12 cellular contexts compared by ENCODE assay signal in the genomic region with DNA sequence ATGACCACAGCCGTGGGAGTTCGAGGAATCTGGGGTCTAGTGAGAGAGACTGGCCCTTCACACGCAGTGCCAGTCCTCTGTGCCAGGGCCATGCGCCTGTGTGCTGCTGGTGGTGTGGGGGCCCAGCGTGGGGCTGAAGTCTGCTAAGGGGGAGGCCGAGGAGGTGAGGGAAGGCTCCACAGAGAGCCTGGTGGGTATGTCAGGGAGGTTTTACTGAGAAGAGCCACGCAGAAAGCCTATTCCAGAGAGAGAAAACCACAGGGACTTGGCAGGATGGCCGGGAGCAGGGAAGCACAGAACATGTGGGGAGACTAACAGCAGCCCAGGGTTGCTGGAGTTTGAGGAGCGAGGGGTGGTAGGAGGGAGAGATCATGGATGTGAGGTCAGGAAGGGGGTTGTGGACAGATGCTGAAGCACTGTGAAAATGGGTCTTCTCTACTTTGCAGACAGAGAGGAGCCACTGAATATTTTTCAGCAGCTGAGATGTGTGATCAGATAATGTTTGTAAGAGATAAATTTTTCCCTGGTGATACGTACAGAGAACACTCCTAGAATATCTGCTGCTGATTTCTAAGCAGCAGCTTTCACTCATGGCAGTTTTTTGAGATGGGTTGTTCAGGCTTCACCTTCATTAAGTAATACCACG. TPM values are rescaled to one million over a fixed set of nuclear protein-coding genes. Genes with fewer than 3 reads are reported as not detected.
DNase-seq lines count a peak whose midpoint lies in the region; ATAC-seq, FAIRE-seq and TF ChIP-seq lines count a peak whose summit lies in the region.
"Had no signal": no experiment of that assay in that cellular context is flagged by ENCODE, and none has a peak within 500 bp of the region (broad histone marks: within the 10 kb centered on the region; RNA-seq: fewer than 3 reads in every experiment).

No MANE protein-coding gene starts in this region.

- SMC1A ChIA-PET in GM12878 (lab: Charles Lee; ENCODE audit: uncharacterized antibody, unreplicated experiment) = interaction anchor here (0.6 to 17.1 kb wide), 23 partner anchors 9 to 147 kb away, joined by 3 to 707 read pairs (median 4); a partner anchor contains a TSS

- H4K20me1 ChIP-seq in GM23248 (ENCODE audit: insufficient read depth) = no peaks in the 10 kb centered on the region
- no peaks in the 10 kb centered on the region for H4K20me1 ChIP-seq in GM12878 (ENCODE audit: control insufficient read depth, insufficient read depth)

- H3K4me3 ChIP-seq in GM23248 = peak overlapping the region; percentile 4; the same call in 1 of the 2 replicates
- no peak overlapping the region for H3K4me3 ChIP-seq in GM12878
- peak overlapping the region in 1 of 2 donors; percentile 4 for H3K4me3 ChIP-seq in mucosa of rectum (ENCODE audit: low read length in 2 of 2)
- H3K4me3 ChIP-seq: testis had no signal

- peak; percentile 0 for ATAC-seq in GM12878
- ATAC-seq in GM19467 (IDR thresholded peaks at IDR 0.05; ENCODE audit: unreplicated experiment) = no peak

- H3K9ac ChIP-seq in GM23248 (peak overlapping the region; percentile 46), GM12878 (ENCODE audit: control insufficient read depth, insufficient read depth, low read length) (peak overlapping the region; percentile 84), mucosa of rectum (ENCODE audit: low read depth in 1 of 2, low read length in 2 of 2) (peak overlapping the region in 1 of 2 donors; percentile 27)

- POLR2A ChIA-PET in GM12878 (lab: Charles Lee) = interaction anchor here (1.2 to 8.4 kb wide), 11 partner anchors 10 to 109 kb away, joined by 3 to 165 read pairs (median 12); a partner anchor contains a TSS

- intact Hi-C loops in GM12878 (cut with micrococcal nuclease; ENCODE audit: unreplicated experiment) = loop anchor here (1.0 kb wide), 2 partner anchors 35 to 99 kb away; a partner anchor contains a TSS

- CTCF ChIA-PET in GM12878 (lab: Yijun Ruan, JAX) = interaction anchor here (1.1 to 8.5 kb wide), 12 partner anchors 9 to 100 kb away, joined by 3 to 83 read pairs (median 8); no protein-coding TSS in a partner anchor

- DNase-seq in AG20443 (ENCODE audit: low spot score) (peak; percentile 76), GM23248 (peak; percentile 68), GM12878 (ENCODE audit: low read depth, low spot score) (no peak), NCI-H2196 (lab: John Stamatoyannopoulos, UW; ENCODE audit: unreplicated experiment) (no peak), NCI-H2029 (lab: John Stamatoyannopoulos, UW) (no peak), HT-29 (ENCODE audit: low spot score) (no peak)
- DNase-seq: COR-L47, NCI-H774, testis had no signal

- H3K4me1 ChIP-seq in GM23248 (ENCODE audit: insufficient read depth) = peaks cover 13% of the 10 kb centered on the region
- peaks cover 85% of the 10 kb centered on the region for H3K4me1 ChIP-seq in GM12878 (ENCODE audit: control insufficient read depth, insufficient read depth, low read length)
- peaks cover 21 to 43% of the 10 kb centered on the region in 2 donors for H3K4me1 ChIP-seq in mucosa of rectum (ENCODE audit: control insufficient read depth in 2 of 2, insufficient read depth in 2 of 2, low read length in 2 of 2)

- 13 to 14% methylated on average over 11 of the region's 11 CpGs for WGBS in GM23248 (ENCODE audit: low coverage in 1 of 2, low lambda C conversion rate in 2 of 2, missing lambda C conversion rate in 2 of 2), 2 experiments
- 26% methylated on average over 11 of the region's 11 CpGs for WGBS in GM12878 (ENCODE audit: insufficient coverage, insufficient replicate concordance, low lambda C conversion rate, missing lambda C conversion rate)

- no peak for TF ChIP-seq RAD21 in GM12878 (IDR thresholded peaks at IDR 0.05; ENCODE audit: insufficient read depth, low read depth, low read length)

- H3K4me2 ChIP-seq in GM23248 (ENCODE audit: unreplicated experiment) = peak overlapping the region; percentile 68
- peak overlapping the region; percentile 80 for H3K4me2 ChIP-seq in GM12878 (ENCODE audit: control insufficient read depth, insufficient read depth)

- H3K9me3 ChIP-seq in GM23248 (ENCODE audit: low read depth) (no peaks in the 10 kb centered on the region), GM12878 (replicated peaks; ENCODE audit: control insufficient read depth, insufficient read depth, low read length) (no peaks in the 10 kb centered on the region), mucosa of rectum (ENCODE audit: control insufficient read depth in 2 of 2, low read length in 2 of 2) (no peaks in the 10 kb centered on the region)
- H3K9me3 ChIP-seq: testis had no signal

- peaks cover 5% of the 10 kb centered on the region; the same call in 1 of the 2 replicates for H3F3A ChIP-seq in GM23248 (ENCODE audit: insufficient read depth)

- TF ChIP-seq POLR2A in GM12878 (IDR thresholded peaks at IDR 0.05; ENCODE audit: low read depth, low read length) = no peak

- H3K36me3 ChIP-seq in GM23248 (ENCODE audit: low read depth) = no peaks in the 10 kb centered on the region
- peaks cover 21 to 22% of the 10 kb centered on the region in 2 experiments for H3K36me3 ChIP-seq in GM12878 (ENCODE audit: control insufficient read depth in 2 of 2, insufficient read depth in 2 of 2, low read length in 1 of 2)
- peaks cover 0 to 8% of the 10 kb centered on the region in 2 donors for H3K36me3 ChIP-seq in mucosa of rectum (ENCODE audit: control insufficient read depth in 2 of 2, insufficient read depth in 2 of 2, low read length in 2 of 2)

- in situ Hi-C loops in GM23248 (cut with MboI) = no loop called here
- in situ Hi-C loops in GM12878 (cut with MboI) = no loop called here

- H3K27ac ChIP-seq in GM23248 = peak overlapping the region; percentile 47
- H3K27ac ChIP-seq in GM12878 (ENCODE audit: control insufficient read depth, insufficient read depth) = peak overlapping the region; percentile 97
- H3K27ac ChIP-seq in mucosa of rectum (ENCODE audit: low read depth in 2 of 2, low read length in 2 of 2) = peak overlapping the region; percentile 18 to 40
- H3K27ac ChIP-seq: brain microvascular endothelial cell, testis had no signal

- no peak for TF ChIP-seq CTCF in GM12878 (IDR thresholded peaks at IDR 0.05 in 2 of 3, conservative IDR thresholded peaks at IDR 0.05 in 1 of 3; ENCODE audit: control insufficient read depth in 2 of 3, extremely low read depth in 1 of 3, insufficient read depth in 1 of 3, low read depth in 3 of 3, low read length in 3 of 3)

- H3K9me2 ChIP-seq in GM23248 (ENCODE audit: insufficient read depth) = no peaks in the 10 kb centered on the region

- H3K27me3 ChIP-seq in GM23248 (replicated peaks; ENCODE audit: insufficient read depth) (no peaks in the 10 kb centered on the region), GM12878 (replicated peaks in 1 of 2; ENCODE audit: control insufficient read depth in 2 of 2, insufficient read depth in 2 of 2, low read length in 1 of 2) (no peaks in the 10 kb centered on the region), mucosa of rectum (ENCODE audit: control insufficient read depth in 2 of 2, insufficient read depth in 2 of 2, low read length in 2 of 2) (peaks cover 0 to 3% of the 10 kb centered on the region in 2 donors)
- H3K27me3 ChIP-seq: brain microvascular endothelial cell, testis had no signal

- no peak for TF ChIP-seq EP300 in GM12878 (IDR thresholded peaks at IDR 0.05; ENCODE audit: borderline replicate concordance in 1 of 2, control insufficient read depth in 1 of 2, low read depth in 2 of 2, low read length in 2 of 2)

- RAD21 ChIA-PET in GM12878 (lab: Charles Lee; ENCODE audit: unreplicated experiment) = interaction anchor here (0.7 to 8.2 kb wide), 23 partner anchors 9 to 198 kb away, joined by 3 to 170 read pairs (median 8); a partner anchor contains a TSS

- H3K79me2 ChIP-seq in GM23248 (ENCODE audit: insufficient read depth) (no peaks in the 10 kb centered on the region), GM12878 (ENCODE audit: control insufficient read depth, insufficient read depth, low read length) (peaks cover 77% of the 10 kb centered on the region)

- TSS peak; percentile 82 for BruUV-seq in GM12878 (replicated peaks; lab: Mats Ljungman, UMichigan)

- no peak for FAIRE-seq in GM12878 (lab: Jason Lieb, UNC)

- no peak overlapping the region for H2AFZ ChIP-seq in GM23248
- H2AFZ ChIP-seq in GM12878 (ENCODE audit: control insufficient read depth, low read depth, low read length) = no peak overlapping the region

RNA-seq across cellular contexts. Expression of a gene that starts 35.4 kb away (rescaled TPM):
- 12.4 and 14.9 TPM in 2 replicates for total RNA-seq in GM23248 (2014; rRNA removed; shearing (Covaris generic))
- 15.7 and 18.1 TPM in 2 replicates for polyA plus RNA-seq in GM23248 (2016; fragmentation: Nextera tagmentation; extraction: Ambion mirVana)
- 632 and 708 TPM in 2 replicates for total RNA-seq in GM12878 (2013; cell fraction: nucleolus; rRNA removed)
- 113 and 123 TPM in 2 replicates for total RNA-seq in GM12878 (2014; rRNA removed)
- 80.6 and 83.3 TPM in 2 replicates for total RNA-seq in GM12878 (2014; rRNA removed; fragmentation: Illumina TruSeq; extraction: Trizol)
- 125 and 130 TPM in 2 replicates for total RNA-seq in GM12878 (2021)
- 128 TPM for polyA plus RNA-seq in GM12878 (2011; ENCODE audit: low read depth)
- polyA plus RNA-seq in GM12878 (2011; rRNA removed) = 78.9 and 80.1 TPM in 2 replicates
- 109 and 115 TPM in 2 replicates for polyA plus RNA-seq in GM12878 (2011; cell fraction: cytosol; rRNA removed)
- polyA plus RNA-seq in GM12878 (2011; cell fraction: nucleus; rRNA removed) = 359 and 389 TPM in 2 replicates
- 121 and 164 TPM in 2 replicates for polyA plus RNA-seq in GM12878 (2012)
- 87.9 and 101 TPM in 2 replicates for polyA plus RNA-seq in GM12878 (2014; fragmentation: Illumina TruSeq; extraction: Trizol)
- 10 to 100 TPM; 93.4 to 99.7 TPM for polyA plus RNA-seq in GM12878 (2014; fragmentation: Nextera tagmentation; extraction: Ambion mirVana)
- polyA plus RNA-seq in GM12878 (2014; rRNA removed) = 138 and 147 TPM in 2 replicates
- polyA plus RNA-seq in GM12878 (2016; fragmentation: Nextera tagmentation; extraction: Ambion mirVana) = 100 to 1,000 TPM; 150 to 156 TPM
- polyA minus RNA-seq in GM12878 (2011; rRNA and poly(A)+ RNA removed) = 84.5 and 84.7 TPM in 2 replicates
- polyA minus RNA-seq in GM12878 (2011; cell fraction: cytosol; rRNA and poly(A)+ RNA removed) = 15.5 and 16.8 TPM in 2 replicates
- 118 and 156 TPM in 2 replicates for polyA minus RNA-seq in GM12878 (2011; cell fraction: nucleus; rRNA and poly(A)+ RNA removed)
- total RNA-seq in HT-29 (2014; rRNA removed; shearing (Covaris generic)) = 14.4 and 19.3 TPM in 2 replicates

Comparison
In these comparisons a context has a peak if more than half of its experiments do, and no peak if none do; other contexts are left out.
1. DNase-seq: peak in AG20443 (single experiment) and GM23248 (single experiment); none in GM12878 (single experiment), NCI-H2196 (single experiment), NCI-H2029 (single experiment) and HT-29 (single experiment).
2. H3K27ac ChIP-seq: peak in every context shown above with its lines; median percentile 97 in GM12878; 47 in GM23248; 29 in mucosa of rectum.